Comparison of ENCODE assay signal across 8 cellular contexts in genomic region chr19:50724522-50725217, GRCh38. TPM values are rescaled to one million over a fixed set of nuclear protein-coding genes. Genes with fewer than 3 reads are reported as not detected.
DNase-seq lines count a peak whose midpoint lies in the region; ATAC-seq, FAIRE-seq and TF ChIP-seq lines count a peak whose summit lies in the region.

No MANE protein-coding gene starts in this region.

- DNase-seq in HCEC 1CT (peak; percentile 99), NAMALWA (ENCODE audit: low spot score) (peak; percentile 74), T-helper 2 cell (peak; percentile 60 to 98 (median 85)), ascending aorta (ENCODE audit: low spot score in 2 of 2) (peak; percentile 85 to 96), right cardiac atrium (peak; percentile 100), pulmonary artery endothelial cell (ENCODE audit: low read depth, low spot score) (peak; percentile 97), urothelium cell line (ENCODE audit: low spot score) (peak; percentile 99)

- H3K27me3 ChIP-seq in ascending aorta, result no peaks in the 10 kb centered on the region
- no peaks in the 10 kb centered on the region for H3K27me3 ChIP-seq in right cardiac atrium (ENCODE audit: control insufficient read depth, insufficient read depth)

- H3K9ac ChIP-seq in ES-I3 (ENCODE audit: low read depth, low read length), result peak overlapping the region; percentile 68

- no peak for FAIRE-seq in urothelium cell line (lab: Jason Lieb, UNC)

- intact Hi-C loops in ascending aorta (cut with DNase I) (no loop called here), right cardiac atrium (cut with DNase I) (no loop called here)

- peak; percentile 94 to 96 for ATAC-seq in right cardiac atrium

- H3K4me3 ChIP-seq in ascending aorta, result peak overlapping the region; percentile 51 to 71
- H3K4me3 ChIP-seq in right cardiac atrium (ENCODE audit: low read length), result peak overlapping the region; percentile 50

- H3K27ac ChIP-seq in ascending aorta (peak overlapping the region; percentile 12 to 26), right cardiac atrium (ENCODE audit: low read length) (no peak overlapping the region)

- H3K36me3 ChIP-seq in ES-I3 (ENCODE audit: insufficient read depth, low read length) (no peaks in the 10 kb centered on the region), ascending aorta (no peaks in the 10 kb centered on the region)

- H3K9me3 ChIP-seq in ES-I3 (ENCODE audit: control insufficient read depth, insufficient read depth, low read length), result no peaks in the 10 kb centered on the region
- no peaks in the 10 kb centered on the region for H3K9me3 ChIP-seq in ascending aorta
- no peaks in the 10 kb centered on the region for H3K9me3 ChIP-seq in right cardiac atrium (ENCODE audit: control insufficient read depth, low read length)

- peak; percentile 44 to 68 (median 63) for TF ChIP-seq CTCF in ascending aorta (IDR thresholded peaks at IDR 0.05)

- WGBS in right cardiac atrium, result under 1% methylated on average over 65 of the region's 65 CpGs

- peaks cover 19% of the 10 kb centered on the region for H3K4me1 ChIP-seq in ES-I3 (ENCODE audit: insufficient read depth, low read length)
- peaks cover 6 to 10% of the 10 kb centered on the region in 2 donors for H3K4me1 ChIP-seq in ascending aorta
- no peaks in the 10 kb centered on the region for H3K4me1 ChIP-seq in right cardiac atrium (ENCODE audit: control insufficient read depth, insufficient read depth, low read length)

RNA-seq across cellular contexts. Expression of gene CLEC11A, which starts 1.5 kb away (rescaled TPM):
- total RNA-seq in ascending aorta (not detected), right cardiac atrium (10 to 100 TPM in 2 of 4 donors, 1 to 10 TPM in 2; 8.2 to 10.2 (median 10.0) TPM), pulmonary artery endothelial cell (4.0 and 4.3 TPM in 2 replicates)
- 5.5 TPM for polyA plus RNA-seq in right cardiac atrium

RNA-seq across cellular contexts. Expression of gene SHANK1, which starts 5.1 kb away (rescaled TPM):
- total RNA-seq in ascending aorta (1.3 TPM), right cardiac atrium (1 to 10 TPM in 1 of 4 donors, under 1 TPM in 3; 0.09 to 1.2 (median 0.44) TPM), pulmonary artery endothelial cell (0.26 and 0.63 TPM in 2 replicates)
- polyA plus RNA-seq in right cardiac atrium, result 1.9 TPM

RNA-seq across cellular contexts. Expression of gene GPR32, which starts 45.6 kb away (rescaled TPM):
- total RNA-seq in ascending aorta (not detected), right cardiac atrium (not detected), pulmonary artery endothelial cell (not detected in 2 replicates)
- polyA plus RNA-seq in right cardiac atrium, result not detected
